8 cellular contexts compared by ENCODE assay signal in genomic region chr17:42555961-42556617, GRCh38. TPM values are rescaled to one million over a fixed set of nuclear protein-coding genes. Genes with fewer than 3 reads are reported as not detected.
A peak's percentile ranks its signal among the peaks of the same experiment; 100 is the strongest.
DNase-seq lines count a peak whose midpoint lies in the region; ATAC-seq and TF ChIP-seq lines count a peak whose summit lies in the region.
"Not testable (repeated sequence)": the region's sequence is repeated elsewhere in the genome, so short reads cannot be mapped to it uniquely, and the experiment has no call there.

No MANE protein-coding gene starts in this region.

- not testable (repeated sequence) for H3K4ac ChIP-seq in IMR-90 (ENCODE audit: low read depth, low read length)

- intact Hi-C loops in IMR-90 (cut with micrococcal nuclease), result not testable (repeated sequence)

- not testable (repeated sequence) for H3K9ac ChIP-seq in BLaER1; IMR-90 (ENCODE audit: low read depth, low read length); smooth muscle cell (ENCODE audit: low read depth)

- H3K27me3 ChIP-seq in BLaER1; IMR-90 (ENCODE audit: control insufficient read depth, insufficient read depth, low read length); kidney epithelial cell (ENCODE audit: control insufficient read depth, insufficient read depth, low read length); smooth muscle cell (ENCODE audit: low read depth): not testable (repeated sequence)

- not testable (repeated sequence) for H2BK15ac ChIP-seq in IMR-90 (ENCODE audit: low read depth, low read length)

- not testable (repeated sequence) for H4K20me1 ChIP-seq in BLaER1; IMR-90 (ENCODE audit: insufficient read depth, low read length); smooth muscle cell (ENCODE audit: low read depth)

- H3K4me2 ChIP-seq in BLaER1 (peak overlapping the region; percentile 77), smooth muscle cell (peak overlapping the region; percentile 96)
- H3K4me2 ChIP-seq in IMR-90 (ENCODE audit: low read depth, low read length), result not testable (repeated sequence)

- peaks cover 20% of the 10 kb centered on the region for H3K79me2 ChIP-seq in smooth muscle cell (ENCODE audit: low read depth)

- in situ Hi-C loops in IMR-90 (cut with MboI; ENCODE audit: low sequenced_read_pairs); SK-MEL-5 (cut with HindIII; ENCODE audit: low pct_unique_long_range_greater_than_20kb, low sequenced_read_pairs): not testable (repeated sequence)

- not testable (repeated sequence) for H2AK5ac ChIP-seq in IMR-90 (ENCODE audit: low read depth, low read length)

- no CpG with 5 or more reads among the region's 5 CpGs for WGBS in IMR-90 (ENCODE audit: extremely low coverage in 2 of 2, insufficient read length in 1 of 2), 2 experiments
- WGBS in smooth muscle cell (ENCODE audit: low lambda C conversion rate), result 52% methylated on average over 5 of the region's 5 CpGs

- ATAC-seq in IMR-90 (ENCODE audit: low read depth), result peak; percentile 22; the same call in 1 of the 2 replicates
- ATAC-seq in activated T-helper 17 cell treated with anti-CD3 and anti-CD28 coated beads, Interleukin-2, amount 50 U/mL, for 72 hours (replicated peaks), result not testable (repeated sequence)

- H3K27ac Mint-ChIP-seq in activated T-helper 17 cell treated with anti-CD3 and anti-CD28 coated beads, Interleukin-2, amount 50 U/mL, for 72 hours, result peak overlapping the region; percentile 92

- not testable (repeated sequence) for H4K8ac ChIP-seq in IMR-90 (ENCODE audit: low read depth in 2 of 2, low read length in 2 of 2)

- not testable (repeated sequence) for H3K23ac ChIP-seq in IMR-90 (ENCODE audit: low read depth, low read length)

- TF ChIP-seq RAD21 in IMR-90 (IDR thresholded peaks at IDR 0.05; ENCODE audit: low read length), result not testable (repeated sequence)

- not testable (repeated sequence) for H4K91ac ChIP-seq in IMR-90 (ENCODE audit: insufficient read depth, low read depth, low read length)

- H3K36me3 Mint-ChIP-seq in activated T-helper 17 cell treated with anti-CD3 and anti-CD28 coated beads, Interleukin-2, amount 50 U/mL, for 72 hours (ENCODE audit: low read depth), result not testable (repeated sequence)

- CTCF ChIA-PET in IMR-90 (lab: Yijun Ruan, JAX), result not testable (repeated sequence)

- not testable (repeated sequence) for H3K9me3 Mint-ChIP-seq in activated T-helper 17 cell treated with anti-CD3 and anti-CD28 coated beads, Interleukin-2, amount 50 U/mL, for 72 hours

- not testable (repeated sequence) for H2AK9ac ChIP-seq in IMR-90 (replicated peaks; ENCODE audit: low read depth, low read length, poor library complexity)

- not testable (repeated sequence) for H3K9me3 ChIP-seq in BLaER1; IMR-90 (ENCODE audit: control insufficient read depth, insufficient read depth, low read length); smooth muscle cell (replicated peaks; ENCODE audit: low read depth)

- H3K4me1 ChIP-seq in BLaER1 (peaks cover 26% of the 10 kb centered on the region), smooth muscle cell (ENCODE audit: low read depth) (peaks cover 16% of the 10 kb centered on the region)
- H3K4me1 ChIP-seq in IMR-90 (ENCODE audit: control insufficient read depth, insufficient read depth, low read length), result not testable (repeated sequence)

- not testable (repeated sequence) for H3K18ac ChIP-seq in IMR-90 (ENCODE audit: low read depth, low read length)

- not testable (repeated sequence) for H3F3A ChIP-seq in smooth muscle cell (ENCODE audit: low read depth)

- H4K5ac ChIP-seq in IMR-90 (ENCODE audit: low read depth, low read length), result not testable (repeated sequence)

- not testable (repeated sequence) for TF ChIP-seq POLR2A in IMR-90 (IDR thresholded peaks at IDR 0.05; ENCODE audit: low read depth, low read length)

- DNase-seq in GM12864 (ENCODE audit: low read depth); IMR-90; kidney epithelial cell (ENCODE audit: low read depth); smooth muscle cell (lab: John Stamatoyannopoulos, UW; ENCODE audit: unreplicated experiment): not testable (repeated sequence)
- DNase-seq in SK-MEL-5 (ENCODE audit: low read depth, low spot score) (peak; percentile 61), ecto neural progenitor cell (ENCODE audit: low spot score) (peak; percentile 78)

- H3K4me3 ChIP-seq in BLaER1; GM12864 (ENCODE audit: low read depth, low read length); IMR-90 (ENCODE audit: insufficient read depth, low read depth, low read length); kidney epithelial cell (ENCODE audit: low read depth, low read length); smooth muscle cell: not testable (repeated sequence)

- not testable (repeated sequence) for H2BK120ac ChIP-seq in IMR-90 (ENCODE audit: low read depth, low read length)

- not testable (repeated sequence) for H3K14ac ChIP-seq in IMR-90 (replicated peaks; ENCODE audit: low read depth, low read length)

- not testable (repeated sequence) for BruUV-seq in IMR-90 (replicated peaks; lab: Mats Ljungman, UMichigan)

- H2BK5ac ChIP-seq in IMR-90 (ENCODE audit: low read depth, low read length, poor library complexity, severe bottlenecking), result not testable (repeated sequence)

- TF ChIP-seq CTCF in GM12864 (IDR thresholded peaks at IDR 0.05; ENCODE audit: low read depth, low read length, missing control alignments), result peak; percentile 27
- 0 out of 2 replicates have a peak, but pooled peaks have one; percentile 8 for TF ChIP-seq CTCF in IMR-90 (conservative IDR thresholded peaks at IDR 0.05; ENCODE audit: low read depth, low read length)
- peak; percentile 16 for TF ChIP-seq CTCF in kidney epithelial cell (IDR thresholded peaks at IDR 0.05; ENCODE audit: insufficient read depth, low read length, poor library complexity, severe bottlenecking)
- TF ChIP-seq CTCF in smooth muscle cell (IDR thresholded peaks at IDR 0.05; ENCODE audit: borderline replicate concordance, insufficient read depth, poor library complexity, severe bottlenecking), result peak; percentile 12

- dilution Hi-C loops in IMR-90 (cut with HindIII; ENCODE audit: low sequenced_read_pairs, unreplicated experiment), result not testable (repeated sequence)

- not testable (repeated sequence) for H3K27ac ChIP-seq in BLaER1; IMR-90 (ENCODE audit: insufficient read depth, low read length); smooth muscle cell (ENCODE audit: low read depth)

- H3K9me1 ChIP-seq in IMR-90 (ENCODE audit: insufficient read depth, low read length), result not testable (repeated sequence)

- POLR2A ChIA-PET in IMR-90 (lab: Charles Lee; ENCODE audit: unreplicated experiment), result not testable (repeated sequence)

- not testable (repeated sequence) for H2BK20ac ChIP-seq in IMR-90 (ENCODE audit: low read depth, low read length)

- not testable (repeated sequence) for H3K27me3 Mint-ChIP-seq in activated T-helper 17 cell treated with anti-CD3 and anti-CD28 coated beads, Interleukin-2, amount 50 U/mL, for 72 hours

- not testable (repeated sequence) for H2AFZ ChIP-seq in IMR-90 (replicated peaks; ENCODE audit: low read length, poor library complexity); smooth muscle cell (ENCODE audit: low read depth)

- H3K36me3 ChIP-seq in BLaER1; IMR-90 (ENCODE audit: control insufficient read depth, insufficient read depth, low read length); kidney epithelial cell (ENCODE audit: control insufficient read depth, insufficient read depth, low read length); smooth muscle cell (ENCODE audit: low read depth): not testable (repeated sequence)

- peak overlapping the region; percentile 89 for H3K4me3 Mint-ChIP-seq in activated T-helper 17 cell treated with anti-CD3 and anti-CD28 coated beads, Interleukin-2, amount 50 U/mL, for 72 hours

- H3K56ac ChIP-seq in IMR-90 (ENCODE audit: extremely low read depth, insufficient read depth, low read length), result not testable (repeated sequence)

- peaks cover 12 to 42% of the 10 kb centered on the region in 2 experiments for H3K79me1 ChIP-seq in IMR-90 (ENCODE audit: low read depth in 1 of 2, low read length in 2 of 2)

- not testable (repeated sequence) for H3K4me1 Mint-ChIP-seq in activated T-helper 17 cell treated with anti-CD3 and anti-CD28 coated beads, Interleukin-2, amount 50 U/mL, for 72 hours

RNA-seq across cellular contexts. Expression of gene HSD17B1, which starts 3.4 kb away (rescaled TPM):
- total RNA-seq in IMR-90 (2012; rRNA removed) (0.56 and 0.72 TPM in 2 replicates), kidney epithelial cell (0.34 and 1.8 TPM in 2 replicates), smooth muscle cell (0.40 TPM in 1 of 2 replicates, not detected in the other)
- polyA plus RNA-seq in IMR-90 (2012; rRNA removed) (1.4 and 2.9 TPM in 2 replicates), smooth muscle cell (3.3 and 3.5 TPM in 2 replicates)
- polyA plus RNA-seq in IMR-90 (2012; cell fraction: cytosol; rRNA removed), result 1.4 and 2.6 TPM in 2 replicates
- 1.5 and 3.3 TPM in 2 replicates for polyA plus RNA-seq in IMR-90 (2012; cell fraction: nucleus; rRNA removed; ENCODE audit: low replicate concordance)
- 0.82 and 0.88 TPM in 2 replicates for total RNA-seq in SK-MEL-5 (2014; rRNA removed; shearing (Covaris generic))
- 0.18 and 0.57 TPM in 2 replicates for polyA plus RNA-seq in SK-MEL-5 (2015; cell fraction: cytosol; rRNA removed)
- 3.0 and 3.1 TPM in 2 replicates for polyA plus RNA-seq in SK-MEL-5 (2015; cell fraction: nucleus; rRNA removed)
- total RNA-seq in activated T-helper 17 cell treated with anti-CD3 and anti-CD28 coated beads, Interleukin-2, amount 50 U/mL, for 72 hours, result under 1 TPM; 0.82 to 0.90 TPM

RNA-seq across cellular contexts. Expression of gene COASY, which starts 5.9 kb away (rescaled TPM):
- total RNA-seq in IMR-90 (2012; rRNA removed) (9.7 and 10.6 TPM in 2 replicates), kidney epithelial cell (26.8 and 34.3 TPM in 2 replicates), smooth muscle cell (16.0 and 23.2 TPM in 2 replicates)
- polyA plus RNA-seq in IMR-90 (2012; rRNA removed) (44.0 and 46.6 TPM in 2 replicates), smooth muscle cell (65.0 and 68.2 TPM in 2 replicates)
- polyA plus RNA-seq in IMR-90 (2012; cell fraction: cytosol; rRNA removed), result 32.3 and 40.6 TPM in 2 replicates
- polyA plus RNA-seq in IMR-90 (2012; cell fraction: nucleus; rRNA removed; ENCODE audit: low replicate concordance), result 76.9 and 130 TPM in 2 replicates
- total RNA-seq in SK-MEL-5 (2014; rRNA removed; shearing (Covaris generic)), result 23.6 and 27.6 TPM in 2 replicates
- 165 and 187 TPM in 2 replicates for polyA plus RNA-seq in SK-MEL-5 (2015; cell fraction: cytosol; rRNA removed)
- polyA plus RNA-seq in SK-MEL-5 (2015; cell fraction: nucleus; rRNA removed), result 353 and 438 TPM in 2 replicates
- 100 to 1,000 TPM in 1 of 2 donors, 10 to 100 TPM in 1; 76.7 to 108 TPM for total RNA-seq in activated T-helper 17 cell treated with anti-CD3 and anti-CD28 coated beads, Interleukin-2, amount 50 U/mL, for 72 hours

RNA-seq across cellular contexts. Expression of gene MLX, which starts 10.8 kb away (rescaled TPM):
- 37.5 and 37.8 TPM in 2 replicates for total RNA-seq in IMR-90 (2012; rRNA removed)
- polyA plus RNA-seq in IMR-90 (2012; rRNA removed), result 45.5 and 45.6 TPM in 2 replicates
- polyA plus RNA-seq in IMR-90 (2012; cell fraction: cytosol; rRNA removed), result 17.2 and 19.2 TPM in 2 replicates
- polyA plus RNA-seq in IMR-90 (2012; cell fraction: nucleus; rRNA removed; ENCODE audit: low replicate concordance), result 115 and 123 TPM in 2 replicates
- 44.6 and 50.6 TPM in 2 replicates for total RNA-seq in SK-MEL-5 (2014; rRNA removed; shearing (Covaris generic))
- polyA plus RNA-seq in SK-MEL-5 (2015; cell fraction: cytosol; rRNA removed), result 76.3 and 81.8 TPM in 2 replicates
- 302 and 331 TPM in 2 replicates for polyA plus RNA-seq in SK-MEL-5 (2015; cell fraction: nucleus; rRNA removed)
- 10 to 100 TPM; 46.2 to 57.8 TPM for total RNA-seq in activated T-helper 17 cell treated with anti-CD3 and anti-CD28 coated beads, Interleukin-2, amount 50 U/mL, for 72 hours
- 33.9 and 35.9 TPM in 2 replicates for total RNA-seq in kidney epithelial cell
- total RNA-seq in smooth muscle cell, result 21.6 and 30.1 TPM in 2 replicates
- polyA plus RNA-seq in smooth muscle cell, result 21.1 and 26.4 TPM in 2 replicates

RNA-seq across cellular contexts. Expression of gene NAGLU, which starts 20.0 kb away (rescaled TPM):
- total RNA-seq in IMR-90 (2012; rRNA removed), result 6.5 and 7.5 TPM in 2 replicates
- polyA plus RNA-seq in IMR-90 (2012; rRNA removed), result 29.2 TPM in 2 replicates
- polyA plus RNA-seq in IMR-90 (2012; cell fraction: cytosol; rRNA removed), result 17.3 and 46.5 TPM in 2 replicates
- polyA plus RNA-seq in IMR-90 (2012; cell fraction: nucleus; rRNA removed; ENCODE audit: low replicate concordance), result 42.7 and 138 TPM in 2 replicates
- 75.8 and 91.8 TPM in 2 replicates for total RNA-seq in SK-MEL-5 (2014; rRNA removed; shearing (Covaris generic))
- polyA plus RNA-seq in SK-MEL-5 (2015; cell fraction: cytosol; rRNA removed), result 217 and 256 TPM in 2 replicates
- 367 and 466 TPM in 2 replicates for polyA plus RNA-seq in SK-MEL-5 (2015; cell fraction: nucleus; rRNA removed)
- total RNA-seq in activated T-helper 17 cell treated with anti-CD3 and anti-CD28 coated beads, Interleukin-2, amount 50 U/mL, for 72 hours, result 10 to 100 TPM in 1 of 2 donors, 1 to 10 TPM in 1; 8.4 to 11.0 TPM
- 46.2 and 49.2 TPM in 2 replicates for total RNA-seq in kidney epithelial cell
- 23.0 and 27.2 TPM in 2 replicates for total RNA-seq in smooth muscle cell
- polyA plus RNA-seq in smooth muscle cell, result 39.9 and 51.6 TPM in 2 replicates

RNA-seq across cellular contexts. Expression of gene PSMC3IP, which starts 21.4 kb away (rescaled TPM):
- 5.6 and 8.9 TPM in 2 replicates for total RNA-seq in IMR-90 (2012; rRNA removed)
- 9.8 and 11.1 TPM in 2 replicates for polyA plus RNA-seq in IMR-90 (2012; rRNA removed)
- polyA plus RNA-seq in IMR-90 (2012; cell fraction: cytosol; rRNA removed), result 2.9 and 5.3 TPM in 2 replicates
- polyA plus RNA-seq in IMR-90 (2012; cell fraction: nucleus; rRNA removed; ENCODE audit: low replicate concordance), result 6.5 and 20.3 TPM in 2 replicates
- total RNA-seq in SK-MEL-5 (2014; rRNA removed; shearing (Covaris generic)), result 8.0 and 8.5 TPM in 2 replicates
- polyA plus RNA-seq in SK-MEL-5 (2015; cell fraction: cytosol; rRNA removed), result 15.7 and 16.8 TPM in 2 replicates
- polyA plus RNA-seq in SK-MEL-5 (2015; cell fraction: nucleus; rRNA removed), result 66.9 and 75.1 TPM in 2 replicates
- 10 to 100 TPM; 25.9 to 34.2 TPM for total RNA-seq in activated T-helper 17 cell treated with anti-CD3 and anti-CD28 coated beads, Interleukin-2, amount 50 U/mL, for 72 hours
- total RNA-seq in kidney epithelial cell, result 3.9 and 7.9 TPM in 2 replicates
- total RNA-seq in smooth muscle cell, result 5.2 and 5.3 TPM in 2 replicates
- 7.7 and 10.0 TPM in 2 replicates for polyA plus RNA-seq in smooth muscle cell
